Comparison of ENCODE assay signal across 11 cellular contexts in genomic region chr11:46309669-46310288, GRCh38. TPM values are rescaled to one million over a fixed set of nuclear protein-coding genes. Genes with fewer than 3 reads are reported as not detected.
A peak's percentile ranks its signal among the peaks of the same experiment; 100 is the strongest.
DNase-seq lines count a peak whose midpoint lies in the region; ATAC-seq and TF ChIP-seq lines count a peak whose summit lies in the region.
"Had no signal": no experiment of that assay in that cellular context is flagged by ENCODE, and none has a peak within 500 bp of the region (broad histone marks: within the 10 kb centered on the region; RNA-seq: fewer than 3 reads in every experiment).

No MANE protein-coding gene starts in this region.

- H3K27ac ChIP-seq in lower lobe of right lung: no peak overlapping the region
- H3K27ac ChIP-seq in left ventricle myocardium inferior (replicated peaks): no peak overlapping the region
- H3K27ac ChIP-seq: spleen had no signal

- no peak overlapping the region for H3K27ac Mint-ChIP-seq in activated CD4-positive, alpha-beta T cell treated with anti-CD3 and anti-CD28 coated beads, Interleukin-2, amount 10 ng/mL, durations not matched to agents 24 days and 14 days
- H3K27ac Mint-ChIP-seq in stimulated activated memory B cell treated with anti-CD40 and anti-IgM and Interleukin-4, amounts not matched to agents 10 μg/mL and 1 μg/mL and 100 μg/mL, for 72 hours: no peak overlapping the region

- H3K4me1 ChIP-seq in lower lobe of right lung (peaks cover 4% of the 10 kb centered on the region), left ventricle myocardium inferior (peaks cover 5% of the 10 kb centered on the region)

- H3K27me3 ChIP-seq in lower lobe of right lung (ENCODE audit: low read depth) (no peaks in the 10 kb centered on the region), left ventricle myocardium inferior (ENCODE audit: low read depth) (no peaks in the 10 kb centered on the region)

- H3K4me3 Mint-ChIP-seq in activated CD4-positive, alpha-beta T cell treated with anti-CD3 and anti-CD28 coated beads, Interleukin-2, amount 10 ng/mL, durations not matched to agents 24 days and 14 days: no peak overlapping the region
- H3K4me3 Mint-ChIP-seq in stimulated activated memory B cell treated with anti-CD40 and anti-IgM and Interleukin-4, amounts not matched to agents 10 μg/mL and 1 μg/mL and 100 μg/mL, for 72 hours: no peak overlapping the region

- H3K4me3 ChIP-seq in lower lobe of right lung (no peak overlapping the region), left ventricle myocardium inferior (no peak overlapping the region)
- H3K4me3 ChIP-seq: spleen had no signal

- H3K27me3 Mint-ChIP-seq in activated CD4-positive, alpha-beta T cell treated with anti-CD3 and anti-CD28 coated beads, Interleukin-2, amount 10 ng/mL, durations not matched to agents 24 days and 14 days: peaks cover 2% of the 10 kb centered on the region
- H3K27me3 Mint-ChIP-seq in stimulated activated memory B cell treated with anti-CD40 and anti-IgM and Interleukin-4, amounts not matched to agents 10 μg/mL and 1 μg/mL and 100 μg/mL, for 72 hours: peaks cover 80% of the 10 kb centered on the region

- H3K36me3 Mint-ChIP-seq in activated CD4-positive, alpha-beta T cell treated with anti-CD3 and anti-CD28 coated beads, Interleukin-2, amount 10 ng/mL, durations not matched to agents 24 days and 14 days (ENCODE audit: low read depth): no peaks in the 10 kb centered on the region
- H3K36me3 Mint-ChIP-seq in stimulated activated memory B cell treated with anti-CD40 and anti-IgM and Interleukin-4, amounts not matched to agents 10 μg/mL and 1 μg/mL and 100 μg/mL, for 72 hours: no peaks in the 10 kb centered on the region

- DNase-seq in activated CD4-positive, alpha-beta T cell treated with anti-CD3 and anti-CD28 coated beads, Interleukin-2, amount 10 ng/mL, durations not matched to agents 24 days and 14 days: peak; percentile 65
- DNase-seq in activated CD4-positive, alpha-beta T cell treated with anti-CD3 and anti-CD28 coated beads, Interleukin-2, amount 50 U/mL, for 1 hour: no peak
- DNase-seq in SW480 (ENCODE audit: low spot score): peak; percentile 84
- no peak for DNase-seq in lower lobe of right lung
- DNase-seq in left ventricle myocardium inferior: no peak
- DNase-seq in mucosa of gallbladder (ENCODE audit: low spot score): no peak
- DNase-seq: NCI-H2171, spleen, T-helper 9 cell had no signal

- TF ChIP-seq CTCF in lower lobe of right lung (IDR thresholded peaks at IDR 0.05) (no peak), left ventricle myocardium inferior (IDR thresholded peaks at IDR 0.05; ENCODE audit: borderline replicate concordance) (no peak)

- H3K4me1 Mint-ChIP-seq in activated CD4-positive, alpha-beta T cell treated with anti-CD3 and anti-CD28 coated beads, Interleukin-2, amount 10 ng/mL, durations not matched to agents 24 days and 14 days: peaks cover 9% of the 10 kb centered on the region
- peaks cover 14% of the 10 kb centered on the region for H3K4me1 Mint-ChIP-seq in stimulated activated memory B cell treated with anti-CD40 and anti-IgM and Interleukin-4, amounts not matched to agents 10 μg/mL and 1 μg/mL and 100 μg/mL, for 72 hours

- ATAC-seq in HG03378 (IDR thresholded peaks at IDR 0.05; ENCODE audit: unreplicated experiment) (peak; percentile 50), lower lobe of right lung (no peak)
- peak; percentile 91 for ATAC-seq in stimulated activated memory B cell treated with anti-CD40 and anti-IgM and Interleukin-4, amounts not matched to agents 10 μg/mL and 1 μg/mL and 100 μg/mL, for 72 hours

- intact Hi-C loops in activated CD4-positive, alpha-beta T cell treated with anti-CD3 and anti-CD28 coated beads, Interleukin-2, amount 10 ng/mL, durations not matched to agents 24 days and 14 days (cut with micrococcal nuclease): loop anchor here (5.0 kb wide), 1 partner anchor 342 kb away; no protein-coding TSS in a partner anchor
- intact Hi-C loops in lower lobe of right lung (cut with DNase I): loop anchor here (10.0 kb wide), 1 partner anchor 65 kb away; no protein-coding TSS in a partner anchor
- intact Hi-C loops in left ventricle myocardium inferior (cut with micrococcal nuclease): no loop called here

- H3K9me3 Mint-ChIP-seq in activated CD4-positive, alpha-beta T cell treated with anti-CD3 and anti-CD28 coated beads, Interleukin-2, amount 10 ng/mL, durations not matched to agents 24 days and 14 days: no peaks in the 10 kb centered on the region
- H3K9me3 Mint-ChIP-seq in stimulated activated memory B cell treated with anti-CD40 and anti-IgM and Interleukin-4, amounts not matched to agents 10 μg/mL and 1 μg/mL and 100 μg/mL, for 72 hours: no peaks in the 10 kb centered on the region

- H3K36me3 ChIP-seq in lower lobe of right lung (peaks cover 25% of the 10 kb centered on the region), left ventricle myocardium inferior (no peaks in the 10 kb centered on the region)
- H3K36me3 ChIP-seq: spleen had no signal

- H3K9me3 ChIP-seq in lower lobe of right lung (no peaks in the 10 kb centered on the region), left ventricle myocardium inferior (replicated peaks) (no peaks in the 10 kb centered on the region)
- H3K9me3 ChIP-seq: spleen had no signal

RNA-seq across cellular contexts. Expression of gene CREB3L1, which starts 32.3 kb away (rescaled TPM):
- 0.09 and 0.17 TPM in 2 replicates for total RNA-seq in activated CD4-positive, alpha-beta T cell treated with anti-CD3 and anti-CD28 coated beads, Interleukin-2, amount 10 ng/mL, durations not matched to agents 24 days and 14 days
- total RNA-seq in lower lobe of right lung (40.5 TPM), left ventricle myocardium inferior (40.9 TPM), mucosa of gallbladder (81.6 TPM)

RNA-seq across cellular contexts. Expression of gene DGKZ, which starts 37.5 kb away (rescaled TPM):
- total RNA-seq in activated CD4-positive, alpha-beta T cell treated with anti-CD3 and anti-CD28 coated beads, Interleukin-2, amount 10 ng/mL, durations not matched to agents 24 days and 14 days: 87.4 and 94.7 TPM in 2 replicates
- total RNA-seq in lower lobe of right lung (55.3 TPM), left ventricle myocardium inferior (77.1 TPM), mucosa of gallbladder (83.8 TPM)

Comparison
In these comparisons a context has a peak if more than half of its experiments do, and no peak if none do; other contexts are left out.
1. DNase-seq: peak in activated CD4-positive, alpha-beta T cell treated with anti-CD3 and anti-CD28 coated beads, Interleukin-2, amount 10 ng/mL, durations not matched to agents 24 days and 14 days (single experiment) and SW480 (single experiment); none in activated CD4-positive, alpha-beta T cell treated with anti-CD3 and anti-CD28 coated beads, Interleukin-2, amount 50 U/mL, for 1 hour (single experiment), lower lobe of right lung (single experiment), left ventricle myocardium inferior (single experiment) and mucosa of gallbladder (single experiment).
2. ATAC-seq: peak in HG03378 (single experiment) and stimulated activated memory B cell treated with anti-CD40 and anti-IgM and Interleukin-4, amounts not matched to agents 10 μg/mL and 1 μg/mL and 100 μg/mL, for 72 hours (single experiment); none in lower lobe of right lung (0 of 2).
3. RNA of gene CREB3L1, which starts 32.3 kb away (total RNA-seq): 81.6 TPM in mucosa of gallbladder (single experiment), 40.9 TPM in left ventricle myocardium inferior (single experiment) and 40.5 TPM in lower lobe of right lung (single experiment); 0.09 to 0.17 TPM in activated CD4-positive, alpha-beta T cell treated with anti-CD3 and anti-CD28 coated beads, Interleukin-2, amount 10 ng/mL, durations not matched to agents 24 days and 14 days; every median in the first group is over 10 times any median in the second.